In genomic region chr7:64999165-65000004, GRCh38 we compare ENCODE assay signal across 1 cellular context.
TF ChIP-seq lines count a peak whose summit lies in the region.

No MANE protein-coding gene starts in this region.

TF ChIP-seq in HepG2, 621 proteins besides CTCF, POLR2A, EP300 and RAD21 (continued from another document and continues in another):
- no peak for TF ChIP-seq ZNF10 (CRISPR knock-in tag; IDR thresholded peaks at IDR 0.05; ENCODE audit: borderline replicate concordance, low read depth)
- no peak for TF ChIP-seq ZKSCAN5 (CRISPR knock-in tag; IDR thresholded peaks at IDR 0.05)
- TF ChIP-seq ZNF235 (CRISPR knock-in tag; IDR thresholded peaks at IDR 0.05; ENCODE audit: borderline replicate concordance), result no peak
- peak; percentile 58; the same call in 1 of the 2 replicates for TF ChIP-seq ELF1 (CRISPR knock-in tag; IDR thresholded peaks at IDR 0.05)
- TF ChIP-seq ZHX1 (CRISPR knock-in tag; IDR thresholded peaks at IDR 0.05; ENCODE audit: low read depth), result no peak
- TF ChIP-seq ZBED4 (CRISPR knock-in tag; IDR thresholded peaks at IDR 0.05; ENCODE audit: borderline replicate concordance), result no peak
- no peak for TF ChIP-seq ZNF414 (CRISPR knock-in tag; IDR thresholded peaks at IDR 0.05)
- no peak for TF ChIP-seq JDP2 (CRISPR knock-in tag; IDR thresholded peaks at IDR 0.05; ENCODE audit: borderline replicate concordance)
- no peak for TF ChIP-seq ZNF142 (CRISPR knock-in tag; IDR thresholded peaks at IDR 0.05)
- no peak for TF ChIP-seq PBX3 (CRISPR knock-in tag; IDR thresholded peaks at IDR 0.05; ENCODE audit: borderline replicate concordance)
- peak; percentile 99; the same call in 1 of the 2 replicates for TF ChIP-seq GATA4 (IDR thresholded peaks at IDR 0.05; ENCODE audit: borderline replicate concordance, low read depth)
- TF ChIP-seq ZMYM4 (CRISPR knock-in tag; IDR thresholded peaks at IDR 0.05), result peak; percentile 50; the same call in 1 of the 2 replicates
- TF ChIP-seq GTF2F1 (IDR thresholded peaks at IDR 0.05; ENCODE audit: low read length), result no peak
- no peak; the same call in 1 of the 2 replicates for TF ChIP-seq ZNF800 (CRISPR knock-in tag; IDR thresholded peaks at IDR 0.05)
- no peak for TF ChIP-seq FOXM1 (CRISPR knock-in tag; IDR thresholded peaks at IDR 0.05)
- TF ChIP-seq EED (CRISPR knock-in tag; IDR thresholded peaks at IDR 0.05), result no peak
- TF ChIP-seq POGK (CRISPR knock-in tag; conservative IDR thresholded peaks at IDR 0.05), result peak; percentile 59; the same call in 1 of the 2 replicates
- TF ChIP-seq SOX5 (CRISPR knock-in tag; IDR thresholded peaks at IDR 0.05; ENCODE audit: borderline replicate concordance), result peak; percentile 99
- TF ChIP-seq ARID4A (CRISPR knock-in tag; IDR thresholded peaks at IDR 0.05; ENCODE audit: borderline replicate concordance), result no peak; the same call in 1 of the 2 replicates
- TF ChIP-seq ELF3 (CRISPR knock-in tag; IDR thresholded peaks at IDR 0.05), result peak; percentile 96
- TF ChIP-seq ZNF3 (CRISPR knock-in tag; IDR thresholded peaks at IDR 0.05), result 0 out of 2 replicates have a peak, but pooled peaks have one; percentile 6
- TF ChIP-seq SMARCC2 (IDR thresholded peaks at IDR 0.05), result no peak
- TF ChIP-seq ATF7-NPFF (CRISPR knock-in tag; IDR thresholded peaks at IDR 0.05; ENCODE audit: low read depth), result no peak
- TF ChIP-seq ZBTB10 (CRISPR knock-in tag; IDR thresholded peaks at IDR 0.05; ENCODE audit: borderline replicate concordance), result peak; percentile 94
- TF ChIP-seq CHCHD3 (CRISPR knock-in tag; IDR thresholded peaks at IDR 0.05), result no peak
- no peak for TF ChIP-seq KLF13 (CRISPR knock-in tag; IDR thresholded peaks at IDR 0.05)
- no peak for TF ChIP-seq RORA (CRISPR knock-in tag; IDR thresholded peaks at IDR 0.05)
